1 cellular context compared by ENCODE assay signal in genomic region chr16:85234310-85235235, GRCh38.
A peak's percentile ranks its signal among the peaks of the same experiment; 100 is the strongest.
TF ChIP-seq lines count a peak whose summit lies in the region.

No MANE protein-coding gene starts in this region.

TF ChIP-seq in HepG2, 621 proteins besides CTCF, POLR2A, EP300 and RAD21 (continued from another document and continues in another):
- TF ChIP-seq PATZ1 (CRISPR knock-in tag; IDR thresholded peaks at IDR 0.05) = peak; percentile 84
- TF ChIP-seq TFDP1 (CRISPR knock-in tag; IDR thresholded peaks at IDR 0.05; ENCODE audit: borderline replicate concordance) = no peak
- peak; percentile 22; the same call in 1 of the 2 replicates for TF ChIP-seq ZNF24 (IDR thresholded peaks at IDR 0.05)
- peak; percentile 90 for TF ChIP-seq ZNF18 (CRISPR knock-in tag; IDR thresholded peaks at IDR 0.05; ENCODE audit: insufficient replicate concordance)
- no peak for TF ChIP-seq KIAA2018 (CRISPR knock-in tag; IDR thresholded peaks at IDR 0.05; ENCODE audit: borderline replicate concordance)
- TF ChIP-seq ZNF547 (CRISPR knock-in tag; IDR thresholded peaks at IDR 0.05) = 0 out of 2 replicates have a peak, but pooled peaks have one; percentile 28
- TF ChIP-seq ZNF674 (CRISPR knock-in tag; IDR thresholded peaks at IDR 0.05; ENCODE audit: low read depth) = 0 out of 2 replicates have a peak, but pooled peaks have one; percentile 41
- peak; percentile 45; the same call in 1 of the 2 replicates for TF ChIP-seq ZNF879 (CRISPR knock-in tag; IDR thresholded peaks at IDR 0.05)
- peak; percentile 47; the same call in 1 of the 2 replicates for TF ChIP-seq ZNF782 (CRISPR knock-in tag; IDR thresholded peaks at IDR 0.05; ENCODE audit: borderline replicate concordance)
- TF ChIP-seq ZNF605 (CRISPR knock-in tag; IDR thresholded peaks at IDR 0.05) = 0 out of 2 replicates have a peak, but pooled peaks have one; percentile 49
- TF ChIP-seq ZBTB46 (CRISPR knock-in tag; IDR thresholded peaks at IDR 0.05; ENCODE audit: borderline replicate concordance) = no peak
- no peak for TF ChIP-seq PCBP1 (IDR thresholded peaks at IDR 0.05; ENCODE audit: borderline replicate concordance, low read depth, low read length)
- peak; percentile 20; the same call in 1 of the 2 replicates for TF ChIP-seq ZNF891 (CRISPR knock-in tag; IDR thresholded peaks at IDR 0.05)
- TF ChIP-seq ZNF468 (CRISPR knock-in tag; IDR thresholded peaks at IDR 0.05) = 0 out of 2 replicates have a peak, but pooled peaks have one; percentile 22
- TF ChIP-seq KLF12 (CRISPR knock-in tag; IDR thresholded peaks at IDR 0.05; ENCODE audit: borderline replicate concordance) = 0 out of 2 replicates have a peak, but pooled peaks have one; percentile 55
- TF ChIP-seq NRL (CRISPR knock-in tag; IDR thresholded peaks at IDR 0.05; ENCODE audit: borderline replicate concordance) = peak; percentile 51; the same call in 1 of the 2 replicates
- TF ChIP-seq ZNF670 (CRISPR knock-in tag; IDR thresholded peaks at IDR 0.05; ENCODE audit: borderline replicate concordance) = peak; percentile 78; the same call in 1 of the 2 replicates
- no peak for TF ChIP-seq FOXA1 (IDR thresholded peaks at IDR 0.05)
- 0 out of 2 replicates have a peak, but pooled peaks have one; percentile 8 for TF ChIP-seq FOXA1 (CRISPR knock-in tag; IDR thresholded peaks at IDR 0.05)
- peak; percentile 73 for TF ChIP-seq SAP130 (CRISPR knock-in tag; IDR thresholded peaks at IDR 0.05; ENCODE audit: low read depth)
- TF ChIP-seq CBX1 (IDR thresholded peaks at IDR 0.05; ENCODE audit: low read depth) = no peak
- TF ChIP-seq IKZF5 (CRISPR knock-in tag; IDR thresholded peaks at IDR 0.05) = 0 out of 2 replicates have a peak, but pooled peaks have one; percentile 56
- peak; percentile 51; the same call in 1 of the 2 replicates for TF ChIP-seq MYC (CRISPR knock-in tag; IDR thresholded peaks at IDR 0.05; ENCODE audit: borderline replicate concordance)
- no peak for TF ChIP-seq ZNF576 (CRISPR knock-in tag; IDR thresholded peaks at IDR 0.05)
- no peak for TF ChIP-seq GTF3A (CRISPR knock-in tag; conservative IDR thresholded peaks at IDR 0.05)
- 0 out of 2 replicates have a peak, but pooled peaks have one; percentile 33 for TF ChIP-seq FOXO4 (CRISPR knock-in tag; conservative IDR thresholded peaks at IDR 0.05)
- peak; percentile 77 for TF ChIP-seq GATAD2A (CRISPR knock-in tag; IDR thresholded peaks at IDR 0.05)
- TF ChIP-seq ARNTL (CRISPR knock-in tag; IDR thresholded peaks at IDR 0.05) = peak; percentile 78
- TF ChIP-seq MLLT10 (CRISPR knock-in tag; IDR thresholded peaks at IDR 0.05) = no peak
- peak; percentile 99 for TF ChIP-seq ZMYM2 (CRISPR knock-in tag; IDR thresholded peaks at IDR 0.05)
- peak; percentile 80 for TF ChIP-seq HOXA3 (CRISPR knock-in tag; IDR thresholded peaks at IDR 0.05)
- TF ChIP-seq SATB2 (CRISPR knock-in tag; IDR thresholded peaks at IDR 0.05) = no peak
